13 cellular contexts compared by ENCODE assay signal in the genomic region with DNA sequence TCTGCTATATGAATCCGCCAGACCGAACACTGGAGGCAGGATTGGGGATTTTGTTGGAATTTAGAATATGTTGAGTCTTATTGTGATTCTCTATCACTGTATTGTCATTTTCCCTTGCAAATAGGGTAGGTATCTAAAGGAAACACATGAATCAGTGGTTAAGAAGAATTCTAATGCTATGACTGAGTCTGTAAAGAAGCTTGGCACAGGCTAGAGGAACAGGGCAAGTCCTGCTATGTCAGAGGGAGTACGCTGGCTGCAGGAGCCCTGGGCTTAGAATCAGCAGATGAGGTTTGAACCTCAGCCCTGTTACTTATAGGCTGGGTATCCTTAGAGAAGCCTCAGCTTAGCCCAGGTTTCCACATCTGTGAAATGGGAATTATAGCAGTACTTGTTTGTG.
DNase-seq lines count a peak whose midpoint lies in the region; ATAC-seq and TF ChIP-seq lines count a peak whose summit lies in the region.
"Had no signal": no experiment of that assay in that cellular context is flagged by ENCODE, and none has a peak within 500 bp of the region (broad histone marks: within the 10 kb centered on the region; RNA-seq: fewer than 3 reads in every experiment).

No MANE protein-coding gene starts in this region.

- H3K9me3 Mint-ChIP-seq in effector memory CD8-positive, alpha-beta T cell, result no peaks in the 10 kb centered on the region

- WGBS in psoas muscle, 3 donors, result 70 to 79% (median 78%) methylated on average over 3 of the region's 3 CpGs

- H3K27me3 Mint-ChIP-seq in effector memory CD8-positive, alpha-beta T cell, result no peaks in the 10 kb centered on the region

- H3K4me3 ChIP-seq in psoas muscle, result no peak overlapping the region
- H3K4me3 ChIP-seq: lung, spleen had no signal

- peak; percentile 18 for ATAC-seq in effector memory CD8-positive, alpha-beta T cell (replicated peaks)
- ATAC-seq in psoas muscle (peak; percentile 46 to 84 (median 78)), GM21526 (IDR thresholded peaks at IDR 0.05; ENCODE audit: low FRiP score, unreplicated experiment) (no peak)

- H3K27me3 ChIP-seq in psoas muscle (ENCODE audit: insufficient read depth in 3 of 3, low read length in 2 of 3), result no peaks in the 10 kb centered on the region
- H3K27me3 ChIP-seq: spleen had no signal

- intact Hi-C loops in psoas muscle (cut with DNase I), result no loop called here

- DNase-seq in ELR (ENCODE audit: low read depth) (peak; percentile 94), NCI-H226 (peak; percentile 97), psoas muscle (no peak), NCI-H446 treated with DMSO at 0.1 percent for 48 hours (lab: John Stamatoyannopoulos, UW) (no peak), SKM-1 (lab: John Stamatoyannopoulos, UW; ENCODE audit: unreplicated experiment) (no peak), NCI-H774 (lab: John Stamatoyannopoulos, UW) (no peak)
- no peak for DNase-seq in effector memory CD8-positive, alpha-beta T cell
- DNase-seq: activated naive CD4-positive, alpha-beta T cell treated with Interleukin-2 at 50 U/mL for 16 hours; DMS79; GOT3; spleen had no signal

- peaks cover 12% of the 10 kb centered on the region for H3K36me3 Mint-ChIP-seq in effector memory CD8-positive, alpha-beta T cell (ENCODE audit: insufficient read depth)

- no peaks in the 10 kb centered on the region for H3K9me3 ChIP-seq in psoas muscle

- peaks cover 24 to 44% of the 10 kb centered on the region in 2 donors for H3K4me1 Mint-ChIP-seq in effector memory CD8-positive, alpha-beta T cell (ENCODE audit: low read depth in 2 of 2)

- H3K4me3 Mint-ChIP-seq in effector memory CD8-positive, alpha-beta T cell, result peak overlapping the region in 1 of 2 donors; percentile 64

- TF ChIP-seq CTCF in psoas muscle (IDR thresholded peaks at IDR 0.05), result no peak

- H3K4me1 ChIP-seq in psoas muscle, result peaks cover 43% of the 10 kb centered on the region

- H3K36me3 ChIP-seq in psoas muscle (ENCODE audit: insufficient read depth in 1 of 2, low read depth in 1 of 2), result no peaks in the 10 kb centered on the region

- peak overlapping the region; percentile 36 to 91 for H3K27ac Mint-ChIP-seq in effector memory CD8-positive, alpha-beta T cell

- peak overlapping the region; percentile 19 for H3K27ac ChIP-seq in psoas muscle
- H3K27ac ChIP-seq: spleen had no signal

Comparison
In these comparisons a context has a peak if more than half of its experiments do, and no peak if none do; other contexts are left out.
1. DNase-seq: peak in ELR (single experiment) and NCI-H226 (single experiment); none in effector memory CD8-positive, alpha-beta T cell (0 of 3), psoas muscle (0 of 2), NCI-H446 treated with DMSO at 0.1 percent for 48 hours (single experiment), SKM-1 (single experiment) and NCI-H774 (single experiment).